In the genomic region with DNA sequence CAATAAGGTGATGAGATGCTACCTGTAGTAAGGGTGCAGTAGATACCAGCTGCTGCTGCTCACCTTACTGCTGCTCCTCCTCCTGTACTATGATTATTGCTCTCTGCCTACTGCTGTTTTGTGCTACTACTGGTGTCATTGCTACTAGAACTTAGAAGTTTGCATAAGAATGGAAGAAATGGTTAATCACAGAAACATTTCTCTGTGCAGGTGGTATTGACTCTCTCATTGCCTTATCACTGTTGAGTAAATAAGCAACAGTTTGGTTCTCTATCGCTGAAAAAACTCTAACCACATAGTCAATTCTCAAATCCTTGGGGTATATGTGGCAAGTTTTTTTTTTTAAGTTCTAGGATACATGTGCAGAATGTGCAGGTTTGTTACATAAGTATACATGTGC, we compare ENCODE assay signal across 21 cellular contexts. TPM values are rescaled to one million over a fixed set of nuclear protein-coding genes. Genes with fewer than 3 reads are reported as not detected.
DNase-seq lines count a peak whose midpoint lies in the region; ATAC-seq, FAIRE-seq and TF ChIP-seq lines count a peak whose summit lies in the region.
"Had no signal": no experiment of that assay in that cellular context is flagged by ENCODE, and none has a peak within 500 bp of the region (broad histone marks: within the 10 kb centered on the region; RNA-seq: fewer than 3 reads in every experiment).

No MANE protein-coding gene starts in this region.

- no peaks in the 10 kb centered on the region for H3K9me1 ChIP-seq in K562 (ENCODE audit: control insufficient read depth, insufficient read depth, low read length)

- intact Hi-C loops in K562 (cut with micrococcal nuclease): no loop called here
- intact Hi-C loops in uterus (cut with DNase I; ENCODE audit: low total_unique reads): no loop called here
- intact Hi-C loops in left ventricle myocardium superior (cut with micrococcal nuclease): no loop called here

- H3K27ac ChIP-seq in K562 (ENCODE audit: extremely low read depth, low read depth, low read length): no peak overlapping the region
- H3K27ac ChIP-seq in uterus: peak overlapping the region; percentile 54 to 93
- H3K27ac ChIP-seq: BLaER1 had no signal

- no peaks in the 10 kb centered on the region for H3K4me1 ChIP-seq in K562 (replicated peaks in 1 of 2; ENCODE audit: control insufficient read depth in 2 of 2, insufficient read depth in 2 of 2, low read length in 2 of 2)
- peaks cover 8 to 15% of the 10 kb centered on the region in 2 donors for H3K4me1 ChIP-seq in uterus
- H3K4me1 ChIP-seq: BE2C, BLaER1 had no signal

- TF ChIP-seq POLR2A in K562 (conservative IDR thresholded peaks at IDR 0.05): no peak
- TF ChIP-seq POLR2A in uterus (IDR thresholded peaks at IDR 0.05): no peak

- H3K4me2 ChIP-seq in K562 (ENCODE audit: insufficient read depth, low read length): no peak overlapping the region
- H3K4me2 ChIP-seq: BLaER1 had no signal

- H2AFZ ChIP-seq in K562 (ENCODE audit: low read depth, low read length): no peak overlapping the region

- no peak for DNase-seq in K562 (ENCODE audit: extremely low read depth in 1 of 4, low spot score in 3 of 4)
- no peak for DNase-seq in uterus
- no peak for DNase-seq in left ventricle myocardium superior
- DNase-seq in DMS53 (lab: John Stamatoyannopoulos, UW): no peak
- DNase-seq in stimulated activated naive CD4-positive, alpha-beta T cell (lab: John Stamatoyannopoulos, UW): no peak
- DNase-seq: 8988T; ACHN; BE2C; C1 segment of cervical spinal cord; CD4-positive, alpha-beta memory T cell; CD4-positive, CD25-positive, alpha-beta regulatory T cell; CD8-positive, alpha-beta memory T cell; COR-L47; DMS 273 treated with DMSO at 0.1 percent for 48 hours; DMS153; DMS79 treated with DMSO at 0.1 percent for 48 hours; GF-D8 had no signal

- POLR2A ChIA-PET in K562 (lab: Yijun Ruan, JAX): no interaction called here

- H3K9me3 ChIP-seq in K562 (replicated peaks; ENCODE audit: control insufficient read depth, insufficient read depth, low read depth, low read length) (peaks cover 6% of the 10 kb centered on the region), uterus (no peaks in the 10 kb centered on the region)

- in situ Hi-C loops in K562 (cut with MboI): no loop called here

- FAIRE-seq in K562 (lab: Jason Lieb, UNC): peak; percentile 59
- FAIRE-seq: A204.1, GM12891, GM19239 had no signal

- CTCF ChIA-PET in K562 (lab: Yijun Ruan, JAX; ENCODE audit: low intra/inter-chr PET ratio): no interaction called here

- H3K27me3 ChIP-seq in K562 (ENCODE audit: control insufficient read depth in 2 of 2, insufficient read depth in 2 of 2, low read length in 2 of 2) (no peaks in the 10 kb centered on the region), uterus (no peaks in the 10 kb centered on the region)
- H3K27me3 ChIP-seq: BE2C, BLaER1 had no signal

- H3K36me3 ChIP-seq in K562 (ENCODE audit: control insufficient read depth, insufficient read depth, low read length) (no peaks in the 10 kb centered on the region; the same call in 2 of the 3 replicates), uterus (no peaks in the 10 kb centered on the region)
- H3K36me3 ChIP-seq: BE2C had no signal

- ATAC-seq in K562: no peak
- no peak for ATAC-seq in left ventricle myocardium superior

- H3K4me3 ChIP-seq in K562 (no peak overlapping the region), uterus (no peak overlapping the region)
- H3K4me3 ChIP-seq: BLaER1 had no signal

- no peak for TF ChIP-seq CTCF in K562 (IDR thresholded peaks at IDR 0.05 in 2 of 3, conservative IDR thresholded peaks at IDR 0.05 in 1 of 3; ENCODE audit: insufficient read depth in 2 of 3, low read depth in 1 of 3, low read length in 3 of 3)
- TF ChIP-seq CTCF in uterus (IDR thresholded peaks at IDR 0.05): no peak

- H4K20me1 ChIP-seq in K562 (replicated peaks; ENCODE audit: control insufficient read depth, insufficient read depth, low read length): no peaks in the 10 kb centered on the region
- H4K20me1 ChIP-seq: BLaER1 had no signal

- no TSS peak for BruUV-seq in K562 (replicated peaks; lab: Mats Ljungman, UMichigan)

- no peak overlapping the region for H3K9ac ChIP-seq in K562 (ENCODE audit: insufficient read depth in 1 of 2, low read depth in 2 of 2, low read length in 2 of 2)
- H3K9ac ChIP-seq: BLaER1 had no signal

- TF ChIP-seq EP300 in K562 (IDR thresholded peaks at IDR 0.05; ENCODE audit: low read length): no peak

- 10% methylated on average over 1 of the region's 1 CpG for WGBS in K562 (ENCODE audit: insufficient coverage, low coverage, missing lambda C conversion rate)

- no peak for TF ChIP-seq RAD21 in K562 (CRISPR knock-in tag; conservative IDR thresholded peaks at IDR 0.05 in 1 of 2, IDR thresholded peaks at IDR 0.05 in 1 of 2)

- H3K79me2 ChIP-seq in K562 (ENCODE audit: control insufficient read depth, insufficient read depth, low read length): peaks cover 49% of the 10 kb centered on the region

TF ChIP-seq in K562, 482 proteins besides CTCF, POLR2A, EP300 and RAD21:
- TF ChIP-seq, protein P1, sequence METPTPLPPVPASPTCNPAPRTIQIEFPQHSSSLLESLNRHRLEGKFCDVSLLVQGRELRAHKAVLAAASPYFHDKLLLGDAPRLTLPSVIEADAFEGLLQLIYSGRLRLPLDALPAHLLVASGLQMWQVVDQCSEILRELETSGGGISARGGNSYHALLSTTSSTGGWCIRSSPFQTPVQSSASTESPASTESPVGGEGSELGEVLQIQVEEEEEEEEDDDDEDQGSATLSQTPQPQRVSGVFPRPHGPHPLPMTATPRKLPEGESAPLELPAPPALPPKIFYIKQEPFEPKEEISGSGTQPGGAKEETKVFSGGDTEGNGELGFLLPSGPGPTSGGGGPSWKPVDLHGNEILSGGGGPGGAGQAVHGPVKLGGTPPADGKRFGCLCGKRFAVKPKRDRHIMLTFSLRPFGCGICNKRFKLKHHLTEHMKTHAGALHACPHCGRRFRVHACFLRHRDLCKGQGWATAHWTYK (CRISPR knock-in tag; IDR thresholded peaks at IDR 0.05): no peak
- TF ChIP-seq MBD2 (IDR thresholded peaks at IDR 0.05; ENCODE audit: borderline replicate concordance, low read depth) (no peak), TAF15 (IDR thresholded peaks at IDR 0.05; ENCODE audit: low read depth, low read length) (no peak), ZFP36 (IDR thresholded peaks at IDR 0.05; ENCODE audit: low read depth, low read length, partially characterized antibody) (no peak), RUNX1 (IDR thresholded peaks at IDR 0.05; ENCODE audit: low read depth) (no peak), CBX2 (IDR thresholded peaks at IDR 0.05; ENCODE audit: insufficient read depth, low read length, poor library complexity, severe bottlenecking) (no peak), MYBL2 (IDR thresholded peaks at IDR 0.05; ENCODE audit: low read depth) (no peak), MYBL2 (CRISPR knock-in tag; IDR thresholded peaks at IDR 0.05; ENCODE audit: borderline replicate concordance) (no peak), CBFA2T2 (conservative IDR thresholded peaks at IDR 0.05) (no peak), MTF1 (CRISPR knock-in tag; IDR thresholded peaks at IDR 0.05; ENCODE audit: borderline replicate concordance) (no peak), CHD2 (IDR thresholded peaks at IDR 0.05; ENCODE audit: low read depth, low read length) (no peak)
TF ChIP-seq in K562: peak in this region for 0.

RNA-seq across cellular contexts. Expression of a gene that starts 16.5 kb away (rescaled TPM):
- 14.1 and 25.5 TPM in 2 replicates for total RNA-seq in K562 (2011; cell fraction: chromatin; rRNA removed; ENCODE audit: low replicate concordance)
- total RNA-seq in K562 (2011; cell fraction: nucleolus; rRNA removed): 10.0 and 11.2 TPM in 2 replicates
- 19.1 and 23.1 TPM in 2 replicates for total RNA-seq in K562 (2011; cell fraction: nucleoplasm; rRNA removed)
- total RNA-seq in K562 (2014; rRNA removed) (11.5 and 17.6 TPM in 2 replicates), K562 (2014; rRNA removed; fragmentation: Illumina TruSeq; extraction: Trizol) (11.1 and 13.5 TPM in 2 replicates), K562 (2015; rRNA removed; fragmentation: Illumina TruSeq; extraction: Trizol) (13.4 and 14.2 TPM in 2 replicates), K562 (2021) (14.6 and 16.5 TPM in 2 replicates), uterus (10 to 100 TPM; 18.2 to 66.0 (median 52.6) TPM), left ventricle myocardium superior (69.4 TPM)
- polyA plus RNA-seq in K562 (2011; rRNA removed) (9.7 and 10.1 TPM in 2 replicates), K562 (2014; fragmentation: Illumina TruSeq; extraction: Trizol) (10.7 and 14.9 TPM in 2 replicates), K562 (2014; fragmentation: Nextera tagmentation; extraction: Ambion mirVana) (1 to 10 TPM; 5.6 to 9.0 TPM), K562 (2014; rRNA removed) (8.4 and 8.7 TPM in 2 replicates)
- 9.3 and 11.5 TPM in 2 replicates for polyA plus RNA-seq in K562 (2011; cell fraction: cytosol; rRNA removed)
- polyA plus RNA-seq in K562 (2011; cell fraction: nucleus; rRNA removed): 11.0 and 11.4 TPM in 2 replicates
- polyA plus RNA-seq in K562 (2012): 7.4 and 9.4 TPM in 2 replicates
- polyA minus RNA-seq in K562 (2011; rRNA and poly(A)+ RNA removed): 32.4 and 33.9 TPM in 2 replicates
- polyA minus RNA-seq in K562 (2011; cell fraction: cytosol; rRNA and poly(A)+ RNA removed): 11.4 and 11.9 TPM in 2 replicates
- polyA minus RNA-seq in K562 (2011; cell fraction: nucleus; rRNA and poly(A)+ RNA removed): 21.8 and 42.0 TPM in 2 replicates
- polyA plus RNA-seq: CD4-positive, alpha-beta memory T cell; CD4-positive, CD25-positive, alpha-beta regulatory T cell; CD8-positive, alpha-beta memory T cell had no signal
